8 cellular contexts compared by ENCODE assay signal in the genomic region with DNA sequence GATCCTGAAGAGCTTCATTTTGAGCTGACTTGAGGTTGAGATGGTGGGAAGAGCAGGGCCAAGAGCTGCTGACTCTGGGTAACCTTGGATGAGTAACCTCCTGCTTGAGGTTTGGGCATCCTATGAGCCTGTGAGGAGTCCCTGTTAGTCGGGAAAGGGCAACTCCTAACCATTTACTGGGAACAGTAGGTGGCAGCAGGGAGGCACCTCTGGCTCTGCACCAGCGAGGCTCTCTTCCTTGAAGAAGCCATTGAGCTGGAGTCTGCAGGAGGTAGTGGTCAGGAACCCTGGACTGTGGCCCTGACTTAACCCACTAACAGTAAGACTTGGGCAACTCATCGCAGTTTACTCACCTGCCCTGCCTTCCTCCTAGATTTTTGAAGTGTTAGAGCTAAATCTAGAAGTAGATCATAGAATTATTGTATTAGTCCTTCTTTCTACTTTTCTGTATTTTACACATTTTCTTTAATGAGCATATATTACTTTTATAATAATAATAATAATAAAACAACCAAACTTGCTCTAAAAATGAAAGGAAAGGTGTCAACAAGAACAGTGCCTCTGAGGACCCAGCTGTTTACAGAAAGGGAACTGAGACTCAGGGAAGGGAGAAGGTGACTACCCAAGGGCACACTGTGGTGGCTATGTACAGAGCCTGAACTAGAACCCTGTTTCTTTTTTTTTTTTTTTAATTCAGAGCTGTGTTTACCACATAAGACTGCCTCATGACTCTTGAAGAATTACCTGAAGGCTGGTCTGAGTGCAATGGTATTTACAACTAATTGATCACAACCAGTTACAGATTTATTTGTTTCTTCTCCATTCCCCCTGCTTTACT. TPM values are rescaled to one million over a fixed set of nuclear protein-coding genes. Genes with fewer than 3 reads are reported as not detected.
DNase-seq lines count a peak whose midpoint lies in the region; ATAC-seq, FAIRE-seq and TF ChIP-seq lines count a peak whose summit lies in the region.

No MANE protein-coding gene starts in this region.

- no peaks in the 10 kb centered on the region for H3K36me3 ChIP-seq in CD4-positive, alpha-beta memory T cell (ENCODE audit: insufficient read depth, low read length)
- H3K36me3 ChIP-seq in stomach = no peaks in the 10 kb centered on the region

- no peak for TF ChIP-seq POLR2A in stomach (IDR thresholded peaks at IDR 0.05)

- H3K27me3 ChIP-seq in CD4-positive, alpha-beta memory T cell (ENCODE audit: insufficient read depth, low read length) = no peaks in the 10 kb centered on the region
- H3K27me3 ChIP-seq in stomach = peaks cover 0 to 30% (median 0%) of the 10 kb centered on the region in 3 donors

- intact Hi-C loops in CD4-positive, alpha-beta memory T cell (cut with micrococcal nuclease) = loop anchor here (1.0 kb wide), 4 partner anchors 35 to 195 kb away; a partner anchor contains a TSS
- intact Hi-C loops in stomach (cut with DNase I; ENCODE audit: low total_unique reads) = no loop called here

- no peaks in the 10 kb centered on the region for H3K9me3 ChIP-seq in CD4-positive, alpha-beta memory T cell (ENCODE audit: control insufficient read depth in 1 of 2, low read length in 2 of 2)
- H3K9me3 ChIP-seq in stomach = no peaks in the 10 kb centered on the region

- H3K4me1 Mint-ChIP-seq in CD4-positive, alpha-beta memory T cell = peaks cover 0 to 5% (median 1%) of the 10 kb centered on the region in 4 donors
- H3K4me1 Mint-ChIP-seq in activated T-cell treated with anti-CD3 and anti-CD28 coated beads, Interleukin-2, amount 50 U/mL, for 4 hours (ENCODE audit: low read depth) = peaks cover 6% of the 10 kb centered on the region
- H3K4me1 Mint-ChIP-seq in neural crest cell = peaks cover 8% of the 10 kb centered on the region

- no peak overlapping the region for H3K27ac ChIP-seq in CD4-positive, alpha-beta memory T cell (ENCODE audit: low read depth, low read length)
- H3K27ac ChIP-seq in stomach = no peak overlapping the region

- ATAC-seq in GM19324 (IDR thresholded peaks at IDR 0.05; ENCODE audit: low FRiP score, unreplicated experiment) = peak; percentile 84
- peak; percentile 85 to 87 for ATAC-seq in activated T-cell treated with anti-CD3 and anti-CD28 coated beads, Interleukin-2, amount 50 U/mL, for 4 hours

- H3K27ac Mint-ChIP-seq in CD4-positive, alpha-beta memory T cell = peak overlapping the region in 1 of 7 donors; percentile 2
- H3K27ac Mint-ChIP-seq in neural crest cell (ENCODE audit: unreplicated experiment) = no peak overlapping the region

- no peaks in the 10 kb centered on the region for H3K36me3 Mint-ChIP-seq in CD4-positive, alpha-beta memory T cell
- no peaks in the 10 kb centered on the region for H3K36me3 Mint-ChIP-seq in activated T-cell treated with anti-CD3 and anti-CD28 coated beads, Interleukin-2, amount 50 U/mL, for 4 hours (ENCODE audit: insufficient read depth)
- H3K36me3 Mint-ChIP-seq in neural crest cell (ENCODE audit: low read depth) = no peaks in the 10 kb centered on the region

- no peak overlapping the region for H3K4me3 ChIP-seq in CD4-positive, alpha-beta memory T cell (ENCODE audit: low read length in 2 of 2)
- H3K4me3 ChIP-seq in fibroblast of pulmonary artery (replicated peaks; ENCODE audit: low read depth, low read length) = no peak overlapping the region
- H3K4me3 ChIP-seq in stomach = no peak overlapping the region

- CTCF ChIA-PET in CD4-positive, alpha-beta memory T cell (lab: Charles Lee; ENCODE audit: partially characterized antibody) = interaction anchor here (0.6 to 5.1 kb wide), 47 partner anchors 9 to 709 kb away, joined by 3 to 91 read pairs (median 5); a partner anchor contains a TSS

- no peaks in the 10 kb centered on the region for H3K9me3 Mint-ChIP-seq in CD4-positive, alpha-beta memory T cell
- no peaks in the 10 kb centered on the region for H3K9me3 Mint-ChIP-seq in activated T-cell treated with anti-CD3 and anti-CD28 coated beads, Interleukin-2, amount 50 U/mL, for 4 hours
- H3K9me3 Mint-ChIP-seq in neural crest cell = no peaks in the 10 kb centered on the region

- no peak overlapping the region for H3K4me3 Mint-ChIP-seq in CD4-positive, alpha-beta memory T cell
- no peak overlapping the region for H3K4me3 Mint-ChIP-seq in activated T-cell treated with anti-CD3 and anti-CD28 coated beads, Interleukin-2, amount 50 U/mL, for 4 hours
- no peak overlapping the region for H3K4me3 Mint-ChIP-seq in neural crest cell

- peaks cover 0 to 2% of the 10 kb centered on the region in 2 donors for H3K27me3 Mint-ChIP-seq in CD4-positive, alpha-beta memory T cell
- peaks cover 4% of the 10 kb centered on the region for H3K27me3 Mint-ChIP-seq in activated T-cell treated with anti-CD3 and anti-CD28 coated beads, Interleukin-2, amount 50 U/mL, for 4 hours (ENCODE audit: low read depth)
- peaks cover 10% of the 10 kb centered on the region for H3K27me3 Mint-ChIP-seq in neural crest cell (ENCODE audit: low read depth)

- POLR2A ChIA-PET in CD4-positive, alpha-beta memory T cell (lab: Charles Lee; ENCODE audit: partially characterized antibody) = interaction anchor here (0.8 to 3.6 kb wide), 10 partner anchors 8 to 210 kb away, joined by 3 to 31 read pairs (median 6); a partner anchor contains a TSS

- no peaks in the 10 kb centered on the region for H3K4me1 ChIP-seq in CD4-positive, alpha-beta memory T cell (ENCODE audit: insufficient read depth, low read length)
- no peaks in the 10 kb centered on the region for H3K4me1 ChIP-seq in stomach

- FAIRE-seq in HTR-8/SVneo (lab: Jason Lieb, UNC) = peak; percentile 13

- TF ChIP-seq EP300 in stomach (IDR thresholded peaks at IDR 0.05) = no peak

- TF ChIP-seq CTCF in fibroblast of pulmonary artery (IDR thresholded peaks at IDR 0.05; ENCODE audit: low read length, missing control alignments) = peak; percentile 94
- peak; percentile 77 for TF ChIP-seq CTCF in neural crest cell (conservative IDR thresholded peaks at IDR 0.05)
- TF ChIP-seq CTCF in stomach (IDR thresholded peaks at IDR 0.05) = peak in 5 of 7 experiments; percentile 45 to 69 (median 48)

- WGBS in stomach, 5 donors = 2 to 4% (median 4%) methylated on average over 3 of the region's 3 CpGs

- DNase-seq in CD4-positive, alpha-beta memory T cell = peak; percentile 48 to 66 (median 51)
- peak; percentile 79 for DNase-seq in HTR-8/SVneo (ENCODE audit: insufficient read length, low spot score)
- peak; percentile 89 for DNase-seq in OCI-M1 (lab: John Stamatoyannopoulos, UW)
- peak; percentile 35 for DNase-seq in activated T-cell treated with anti-CD3 and anti-CD28 coated beads, Interleukin-2, amount 50 U/mL, for 4 hours
- peak; percentile 85 for DNase-seq in fibroblast of pulmonary artery (ENCODE audit: low read depth)
- DNase-seq in neural crest cell (ENCODE audit: low read depth, low spot score) = peak; percentile 67
- DNase-seq in stomach = peak; percentile 78

RNA-seq across cellular contexts. Expression of a gene that starts 47.5 kb away (rescaled TPM):
- 10 to 100 TPM; 79.2 to 79.6 TPM for total RNA-seq in CD4-positive, alpha-beta memory T cell
- 100 to 1,000 TPM; 156 to 286 TPM for polyA plus RNA-seq in CD4-positive, alpha-beta memory T cell
- total RNA-seq in activated T-cell treated with anti-CD3 and anti-CD28 coated beads, Interleukin-2, amount 50 U/mL, for 4 hours = 10 to 100 TPM; 13.4 to 21.6 (median 17.1) TPM
- 0.16 and 0.48 TPM in 2 replicates for total RNA-seq in neural crest cell
- total RNA-seq in stomach = 10 to 100 TPM in 1 of 5 donors, 1 to 10 TPM in 2, not detected in 2; 1.7 to 15.2 (median 5.4) TPM
- polyA plus RNA-seq in stomach = 1 to 10 TPM; 1.6 to 3.7 (median 3.1) TPM

RNA-seq across cellular contexts. Expression of a gene that starts 53.7 kb away (rescaled TPM):
- total RNA-seq in CD4-positive, alpha-beta memory T cell = 10 to 100 TPM; 23.2 to 27.8 TPM
- polyA plus RNA-seq in CD4-positive, alpha-beta memory T cell = 1 to 10 TPM; 1.2 to 2.7 TPM
- total RNA-seq in activated T-cell treated with anti-CD3 and anti-CD28 coated beads, Interleukin-2, amount 50 U/mL, for 4 hours = 10 to 100 TPM; 16.0 to 20.2 (median 18.4) TPM
- 23.0 and 26.0 TPM in 2 replicates for total RNA-seq in neural crest cell
- total RNA-seq in stomach = 10 to 100 TPM in 2 of 5 donors, 1 to 10 TPM in 2, not detected in 1; 4.9 to 16.5 (median 12.1) TPM
- polyA plus RNA-seq in stomach = 1 to 10 TPM in 2 of 3 donors, not detected in 1; 1.6 to 2.5 TPM

RNA-seq across cellular contexts. Expression of a gene that starts 58.1 kb away (rescaled TPM):
- 100 to 1,000 TPM; 123 to 129 TPM for total RNA-seq in CD4-positive, alpha-beta memory T cell
- polyA plus RNA-seq in CD4-positive, alpha-beta memory T cell = 100 to 1,000 TPM; 290 to 298 TPM
- total RNA-seq in activated T-cell treated with anti-CD3 and anti-CD28 coated beads, Interleukin-2, amount 50 U/mL, for 4 hours = 100 to 1,000 TPM; 372 to 430 (median 428) TPM
- total RNA-seq in neural crest cell (155 and 160 TPM in 2 replicates), stomach (100 to 1,000 TPM in 1 of 5 donors, 10 to 100 TPM in 4; 12.2 to 151 (median 60.7) TPM)
- polyA plus RNA-seq in stomach = 100 to 1,000 TPM; 131 to 154 (median 152) TPM

Comparison
In these comparisons a context has a peak if more than half of its experiments do, and no peak if none do; other contexts are left out.
1. DNase-seq: peak in every context shown above with its lines; median percentile 89 in OCI-M1; 85 in fibroblast of pulmonary artery; 79 in HTR-8/SVneo; 78 in stomach; 67 in neural crest cell; 51 in CD4-positive, alpha-beta memory T cell; 35 in activated T-cell treated with anti-CD3 and anti-CD28 coated beads, Interleukin-2, amount 50 U/mL, for 4 hours.